In genomic region chr1:185595835-185596667, GRCh38 we compare ENCODE assay signal across 8 cellular contexts.
A peak's percentile ranks its signal among the peaks of the same experiment; 100 is the strongest.
DNase-seq lines count a peak whose midpoint lies in the region; ATAC-seq and TF ChIP-seq lines count a peak whose summit lies in the region.

No MANE protein-coding gene starts in this region.

- no peaks in the 10 kb centered on the region for H3K27me3 Mint-ChIP-seq in activated CD4-positive, alpha-beta memory T cell treated with anti-CD3 and anti-CD28 coated beads for 36 hours

- ATAC-seq in GM18517 (IDR thresholded peaks at IDR 0.05; ENCODE audit: unreplicated experiment): peak; percentile 80
- peak; percentile 50 for ATAC-seq in HG02981 (IDR thresholded peaks at IDR 0.05; ENCODE audit: unreplicated experiment)

- CTCF ChIA-PET in activated CD4-positive, alpha-beta memory T cell treated with anti-CD3 and anti-CD28 coated beads for 36 hours (lab: Charles Lee): interaction anchor here (0.6 to 3.3 kb wide), 50 partner anchors 9 to 550 kb away, joined by 3 to 27 read pairs (median 3); partner anchors contain the start of gene IVNS1ABP

- intact Hi-C loops in activated CD4-positive, alpha-beta memory T cell treated with anti-CD3 and anti-CD28 coated beads for 36 hours (cut with micrococcal nuclease): loop anchor here (1.0 kb wide), 1 partner anchor 29 kb away; no protein-coding TSS in a partner anchor

- DNase-seq in AG09319 (ENCODE audit: extremely low read depth, low read depth) (no peak), NCI-H526 (lab: John Stamatoyannopoulos, UW) (peak; percentile 84 to 96), epithelial cell of esophagus (ENCODE audit: low read depth) (peak; percentile 76), non-pigmented ciliary epithelial cell (ENCODE audit: low read depth) (peak; percentile 3), occipital lobe (lab: John Stamatoyannopoulos, UW) (no peak)
- DNase-seq in activated CD4-positive, alpha-beta memory T cell treated with anti-CD3 and anti-CD28 coated beads for 36 hours: peak; percentile 55

- no peaks in the 10 kb centered on the region for H3K9me3 Mint-ChIP-seq in activated CD4-positive, alpha-beta memory T cell treated with anti-CD3 and anti-CD28 coated beads for 36 hours

- H3K4me1 Mint-ChIP-seq in activated CD4-positive, alpha-beta memory T cell treated with anti-CD3 and anti-CD28 coated beads for 36 hours (ENCODE audit: low read depth): peaks cover 23% of the 10 kb centered on the region

- no peak overlapping the region for H3K27ac Mint-ChIP-seq in activated CD4-positive, alpha-beta memory T cell treated with anti-CD3 and anti-CD28 coated beads for 36 hours

- H3K36me3 Mint-ChIP-seq in activated CD4-positive, alpha-beta memory T cell treated with anti-CD3 and anti-CD28 coated beads for 36 hours: no peaks in the 10 kb centered on the region

- H3K4me3 ChIP-seq in epithelial cell of esophagus (ENCODE audit: low read length): no peak overlapping the region

- no peak overlapping the region for H3K4me3 Mint-ChIP-seq in activated CD4-positive, alpha-beta memory T cell treated with anti-CD3 and anti-CD28 coated beads for 36 hours

- TF ChIP-seq CTCF in AG09319 (IDR thresholded peaks at IDR 0.05; ENCODE audit: low read depth, low read length) (peak; percentile 81), epithelial cell of esophagus (IDR thresholded peaks at IDR 0.05; ENCODE audit: insufficient read depth, low read depth, low read length, missing control alignments) (peak; percentile 90)

- POLR2A ChIA-PET in activated CD4-positive, alpha-beta memory T cell treated with anti-CD3 and anti-CD28 coated beads for 36 hours (lab: Charles Lee): interaction anchor here (1.7 kb wide), 1 partner anchor 280 kb away, joined by 4 read pairs; no protein-coding TSS in a partner anchor

Comparison
In these comparisons a context has a peak if more than half of its experiments do, and no peak if none do; other contexts are left out.
1. DNase-seq: peak in NCI-H526 (2 of 2), activated CD4-positive, alpha-beta memory T cell treated with anti-CD3 and anti-CD28 coated beads for 36 hours (single experiment), epithelial cell of esophagus (single experiment) and non-pigmented ciliary epithelial cell (single experiment); none in AG09319 (single experiment) and occipital lobe (single experiment).